ENCODE assay signal across 31 cellular contexts in genomic region chr18:28382215-28382879, GRCh38.
"Had no signal": no experiment of that assay in that cellular context is flagged by ENCODE, and none has a peak within 500 bp of the region (broad histone marks: within the 10 kb centered on the region; RNA-seq: fewer than 3 reads in every experiment).

No MANE protein-coding gene starts in this region.

- DNase-seq: activated CD4-positive, alpha-beta memory T cell treated with anti-CD3 and anti-CD28 coated beads, Interleukin-2, amount 10 ng/mL, durations not matched to agents 7 days and 5 days; activated CD4-positive, alpha-beta T cell treated with anti-CD3 and anti-CD28 coated beads, Interleukin-2, amount 10 ng/mL, durations not matched to agents 7 days and 5 days; activated CD8-positive, alpha-beta memory T cell treated with anti-CD3 and anti-CD28 coated beads, Interleukin-2, amount 10 ng/mL, durations not matched to agents 7 days and 5 days; activated naive CD4-positive, alpha-beta T cell; activated naive CD8-positive, alpha-beta T cell treated with anti-CD3 and anti-CD28 coated beads, Interleukin-2, amount 10 ng/mL, durations not matched to agents 7 days and 5 days; activated T-cell treated with anti-CD3 and anti-CD28 coated beads, Interleukin-2, amount 50 U/mL, for 48 hours; amniotic stem cell; brain microvascular endothelial cell; cortex of kidney; effector memory CD8-positive, alpha-beta T cell; erythroblast; head of caudate nucleus; hippocampal formation; kidney; naive B cell; ovary; retina; sigmoid colon; small intestine; stimulated activated CD4-positive, alpha-beta T cell treated with anti-CD3 and anti-CD28 coated beads, Interleukin-4, amount 100 ng/mL, for 24 hours; T-helper 17 cell; T1000; tibial artery; upper lobe of right lung; WERI-Rb-1 had no signal

- H3K4me3 ChIP-seq: ovary, prostate gland, sigmoid colon, suprapubic skin, tibial artery, upper lobe of right lung had no signal

- H3K4me1 ChIP-seq: prostate gland, sigmoid colon, suprapubic skin, tibial artery, upper lobe of right lung had no signal

- H3K27ac Mint-ChIP-seq: activated CD4-positive, alpha-beta memory T cell treated with anti-CD3 and anti-CD28 coated beads, Interleukin-2, amount 10 ng/mL, durations not matched to agents 7 days and 5 days; activated CD4-positive, alpha-beta T cell treated with anti-CD3 and anti-CD28 coated beads, Interleukin-2, amount 10 ng/mL, durations not matched to agents 7 days and 5 days; activated CD8-positive, alpha-beta memory T cell treated with anti-CD3 and anti-CD28 coated beads, Interleukin-2, amount 10 ng/mL, durations not matched to agents 7 days and 5 days; activated naive CD8-positive, alpha-beta T cell treated with anti-CD3 and anti-CD28 coated beads, Interleukin-2, amount 10 ng/mL, durations not matched to agents 7 days and 5 days; effector memory CD8-positive, alpha-beta T cell; mesothelial cell of epicardium; naive B cell; stimulated activated memory B cell treated with anti-CD40 and anti-IgM and Interleukin-4, amounts not matched to agents 10 μg/mL and 1 μg/mL and 100 μg/mL, for 72 hours; T-helper 17 cell had no signal

- H3K27me3 ChIP-seq: brain microvascular endothelial cell, ovary, sigmoid colon, suprapubic skin, tibial artery, upper lobe of right lung had no signal

- H3K36me3 Mint-ChIP-seq: activated CD8-positive, alpha-beta memory T cell treated with anti-CD3 and anti-CD28 coated beads, Interleukin-2, amount 10 ng/mL, durations not matched to agents 7 days and 5 days; activated naive CD8-positive, alpha-beta T cell treated with anti-CD3 and anti-CD28 coated beads, Interleukin-2, amount 10 ng/mL, durations not matched to agents 7 days and 5 days; naive B cell; stimulated activated memory B cell treated with anti-CD40 and anti-IgM and Interleukin-4, amounts not matched to agents 10 μg/mL and 1 μg/mL and 100 μg/mL, for 72 hours had no signal

- H3K4me3 Mint-ChIP-seq: activated CD4-positive, alpha-beta memory T cell treated with anti-CD3 and anti-CD28 coated beads, Interleukin-2, amount 10 ng/mL, durations not matched to agents 7 days and 5 days; activated CD4-positive, alpha-beta T cell treated with anti-CD3 and anti-CD28 coated beads, Interleukin-2, amount 10 ng/mL, durations not matched to agents 7 days and 5 days; activated CD8-positive, alpha-beta memory T cell treated with anti-CD3 and anti-CD28 coated beads, Interleukin-2, amount 10 ng/mL, durations not matched to agents 7 days and 5 days; activated naive CD8-positive, alpha-beta T cell treated with anti-CD3 and anti-CD28 coated beads, Interleukin-2, amount 10 ng/mL, durations not matched to agents 7 days and 5 days; effector memory CD8-positive, alpha-beta T cell; mesothelial cell of epicardium; naive B cell; stimulated activated memory B cell treated with anti-CD40 and anti-IgM and Interleukin-4, amounts not matched to agents 10 μg/mL and 1 μg/mL and 100 μg/mL, for 72 hours; T-helper 17 cell had no signal

- H3K27ac ChIP-seq: brain microvascular endothelial cell, ovary, prostate gland, sigmoid colon, suprapubic skin, tibial artery, upper lobe of right lung, WERI-Rb-1 had no signal

- H3K4me1 Mint-ChIP-seq: activated CD4-positive, alpha-beta memory T cell treated with anti-CD3 and anti-CD28 coated beads, Interleukin-2, amount 10 ng/mL, durations not matched to agents 7 days and 5 days; activated CD4-positive, alpha-beta T cell treated with anti-CD3 and anti-CD28 coated beads, Interleukin-2, amount 10 ng/mL, durations not matched to agents 7 days and 5 days; activated CD8-positive, alpha-beta memory T cell treated with anti-CD3 and anti-CD28 coated beads, Interleukin-2, amount 10 ng/mL, durations not matched to agents 7 days and 5 days; activated naive CD8-positive, alpha-beta T cell treated with anti-CD3 and anti-CD28 coated beads, Interleukin-2, amount 10 ng/mL, durations not matched to agents 7 days and 5 days; mesothelial cell of epicardium; naive B cell; stimulated activated memory B cell treated with anti-CD40 and anti-IgM and Interleukin-4, amounts not matched to agents 10 μg/mL and 1 μg/mL and 100 μg/mL, for 72 hours; T-helper 17 cell had no signal

- H3K27me3 Mint-ChIP-seq: activated CD4-positive, alpha-beta memory T cell treated with anti-CD3 and anti-CD28 coated beads, Interleukin-2, amount 10 ng/mL, durations not matched to agents 7 days and 5 days; activated CD4-positive, alpha-beta T cell treated with anti-CD3 and anti-CD28 coated beads, Interleukin-2, amount 10 ng/mL, durations not matched to agents 7 days and 5 days; activated CD8-positive, alpha-beta memory T cell treated with anti-CD3 and anti-CD28 coated beads, Interleukin-2, amount 10 ng/mL, durations not matched to agents 7 days and 5 days; activated naive CD8-positive, alpha-beta T cell treated with anti-CD3 and anti-CD28 coated beads, Interleukin-2, amount 10 ng/mL, durations not matched to agents 7 days and 5 days; effector memory CD8-positive, alpha-beta T cell; naive B cell; stimulated activated memory B cell treated with anti-CD40 and anti-IgM and Interleukin-4, amounts not matched to agents 10 μg/mL and 1 μg/mL and 100 μg/mL, for 72 hours; T-helper 17 cell had no signal

- FAIRE-seq: astrocyte, small intestine had no signal

- H3K9me3 ChIP-seq: ovary, prostate gland, suprapubic skin, tibial artery, upper lobe of right lung had no signal

- ATAC-seq: activated CD4-positive, CD25-positive, alpha-beta regulatory T cell treated with anti-CD3 and anti-CD28 coated beads, Interleukin-2, amount 50 U/mL, for 24 hours; activated CD8-positive, alpha-beta memory T cell treated with anti-CD3 and anti-CD28 coated beads, Interleukin-2, amount 10 ng/mL, durations not matched to agents 7 days and 5 days; effector memory CD8-positive, alpha-beta T cell; stimulated activated memory B cell treated with anti-CD40 and anti-IgM and Interleukin-4, amounts not matched to agents 10 μg/mL and 1 μg/mL and 100 μg/mL, for 72 hours; T-helper 17 cell; upper lobe of right lung had no signal
